In genomic region chr1:207309775-207310273, GRCh38 we compare ENCODE assay signal across 8 cellular contexts. TPM values are rescaled to one million over a fixed set of nuclear protein-coding genes. Genes with fewer than 3 reads are reported as not detected.
A peak's percentile ranks its signal among the peaks of the same experiment; 100 is the strongest.
DNase-seq lines count a peak whose midpoint lies in the region; ATAC-seq and TF ChIP-seq lines count a peak whose summit lies in the region.

No MANE protein-coding gene starts in this region.

- H3K4me1 Mint-ChIP-seq in activated CD4-positive, alpha-beta T cell treated with anti-CD3 and anti-CD28 coated beads, Interleukin-2, amount 10 ng/mL, durations not matched to agents 24 days and 14 days: peaks cover 15% of the 10 kb centered on the region

- intact Hi-C loops in activated CD4-positive, alpha-beta T cell treated with anti-CD3 and anti-CD28 coated beads, Interleukin-2, amount 10 ng/mL, durations not matched to agents 24 days and 14 days (cut with micrococcal nuclease): no loop called here

- H3K27ac Mint-ChIP-seq in activated CD4-positive, alpha-beta T cell treated with anti-CD3 and anti-CD28 coated beads, Interleukin-2, amount 10 ng/mL, durations not matched to agents 24 days and 14 days: peak overlapping the region; percentile 25

- peak overlapping the region; percentile 23 for H3K4me3 Mint-ChIP-seq in activated CD4-positive, alpha-beta T cell treated with anti-CD3 and anti-CD28 coated beads, Interleukin-2, amount 10 ng/mL, durations not matched to agents 24 days and 14 days

- no peaks in the 10 kb centered on the region for H3K36me3 Mint-ChIP-seq in activated CD4-positive, alpha-beta T cell treated with anti-CD3 and anti-CD28 coated beads, Interleukin-2, amount 10 ng/mL, durations not matched to agents 24 days and 14 days (ENCODE audit: low read depth)

- ATAC-seq in esophagus mucosa (peak; percentile 32), GM21390 (IDR thresholded peaks at IDR 0.05; ENCODE audit: unreplicated experiment) (no peak), GM21737 (IDR thresholded peaks at IDR 0.05; ENCODE audit: unreplicated experiment) (no peak)

- no peak for TF ChIP-seq CTCF in RWPE1 (conservative IDR thresholded peaks at IDR 0.05; ENCODE audit: low read depth)

- POLR2A ChIA-PET in RWPE1 (lab: Yijun Ruan, JAX; ENCODE audit: low non-redundant PET): no interaction called here

- H3K27me3 Mint-ChIP-seq in activated CD4-positive, alpha-beta T cell treated with anti-CD3 and anti-CD28 coated beads, Interleukin-2, amount 10 ng/mL, durations not matched to agents 24 days and 14 days: peaks cover 7% of the 10 kb centered on the region

- H3K9me3 Mint-ChIP-seq in activated CD4-positive, alpha-beta T cell treated with anti-CD3 and anti-CD28 coated beads, Interleukin-2, amount 10 ng/mL, durations not matched to agents 24 days and 14 days: no peaks in the 10 kb centered on the region

- CTCF ChIA-PET in RWPE1 (lab: Yijun Ruan, JAX): no interaction called here

- peak; percentile 53 for DNase-seq in activated CD4-positive, alpha-beta T cell treated with anti-CD3 and anti-CD28 coated beads, Interleukin-2, amount 10 ng/mL, durations not matched to agents 24 days and 14 days
- no peak for DNase-seq in activated CD4-positive, alpha-beta T cell treated with anti-CD3 and anti-CD28 coated beads for 1 hour
- DNase-seq in RWPE1 (ENCODE audit: low spot score) (peak; percentile 87), non-pigmented ciliary epithelial cell (ENCODE audit: low read depth) (peak; percentile 80), NCI-H187 (lab: John Stamatoyannopoulos, UW) (no peak)

- H3K27ac ChIP-seq in RWPE1: no peak overlapping the region

RNA-seq across cellular contexts. Expression of gene CD55, which starts 11.7 kb away (rescaled TPM):
- total RNA-seq in activated CD4-positive, alpha-beta T cell treated with anti-CD3 and anti-CD28 coated beads, Interleukin-2, amount 10 ng/mL, durations not matched to agents 24 days and 14 days: 133 and 142 TPM in 2 replicates
- total RNA-seq in esophagus mucosa: 54.1 TPM

Comparison
In these comparisons a context has a peak if more than half of its experiments do, and no peak if none do; other contexts are left out.
1. DNase-seq: peak in activated CD4-positive, alpha-beta T cell treated with anti-CD3 and anti-CD28 coated beads, Interleukin-2, amount 10 ng/mL, durations not matched to agents 24 days and 14 days (single experiment), RWPE1 (single experiment) and non-pigmented ciliary epithelial cell (single experiment); none in activated CD4-positive, alpha-beta T cell treated with anti-CD3 and anti-CD28 coated beads for 1 hour (single experiment) and NCI-H187 (0 of 2).